21 cellular contexts compared by ENCODE assay signal in the genomic region with DNA sequence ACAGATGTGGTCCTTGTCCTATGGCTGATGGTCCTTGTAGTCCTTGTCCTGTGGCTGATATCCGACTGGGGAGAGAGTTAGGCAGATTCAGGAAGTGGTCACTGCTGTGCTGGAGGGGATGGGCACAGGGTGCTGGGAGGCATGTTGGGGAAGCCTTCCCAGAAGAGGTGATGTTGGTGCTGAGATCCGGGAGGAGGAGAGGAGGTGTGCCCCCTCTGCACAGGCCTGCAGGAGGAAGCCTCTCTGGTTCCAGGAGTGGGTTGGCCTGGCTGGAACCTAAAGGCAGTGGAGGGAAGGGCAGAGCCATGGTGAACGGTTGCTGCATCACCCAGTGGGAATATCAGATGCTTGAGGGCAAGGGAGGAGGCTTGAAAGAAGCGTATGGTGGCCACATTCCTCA.
"Had no signal": no experiment of that assay in that cellular context is flagged by ENCODE, and none has a peak within 500 bp of the region (broad histone marks: within the 10 kb centered on the region; RNA-seq: fewer than 3 reads in every experiment).

No MANE protein-coding gene starts in this region.

- H3K27ac Mint-ChIP-seq: activated CD4-positive, alpha-beta T cell treated with anti-CD3 and anti-CD28 coated beads for 36 hours; activated CD8-positive, alpha-beta memory T cell treated with anti-CD3 and anti-CD28 coated beads, Interleukin-2, amount 10 ng/mL, durations not matched to agents 7 days and 5 days; brain; endodermal cell; mesothelial cell of epicardium; T-helper 2 cell treated with Interferon-gamma antibody and Interleukin-4, amounts not matched to agents 5 μg/mL and 100 μg/mL, for 36 hours had no signal

- H3K4me1 Mint-ChIP-seq: activated CD8-positive, alpha-beta memory T cell treated with anti-CD3 and anti-CD28 coated beads, Interleukin-2, amount 10 ng/mL, durations not matched to agents 7 days and 5 days; brain; endodermal cell; mesothelial cell of epicardium had no signal

- H3K4me3 Mint-ChIP-seq: activated CD4-positive, alpha-beta T cell treated with anti-CD3 and anti-CD28 coated beads for 36 hours; activated CD8-positive, alpha-beta memory T cell treated with anti-CD3 and anti-CD28 coated beads, Interleukin-2, amount 10 ng/mL, durations not matched to agents 7 days and 5 days; brain; endodermal cell; mesothelial cell of epicardium; T-helper 2 cell treated with Interferon-gamma antibody and Interleukin-4, amounts not matched to agents 5 μg/mL and 100 μg/mL, for 36 hours had no signal

- H3K27me3 Mint-ChIP-seq: activated CD4-positive, alpha-beta T cell treated with anti-CD3 and anti-CD28 coated beads for 36 hours; activated CD8-positive, alpha-beta memory T cell treated with anti-CD3 and anti-CD28 coated beads, Interleukin-2, amount 10 ng/mL, durations not matched to agents 7 days and 5 days; brain had no signal

- ATAC-seq: activated CD4-positive, alpha-beta T cell treated with anti-CD3 and anti-CD28 coated beads for 36 hours; activated CD8-positive, alpha-beta memory T cell treated with anti-CD3 and anti-CD28 coated beads, Interleukin-2, amount 10 ng/mL, durations not matched to agents 7 days and 5 days; foreskin keratinocyte; left lobe of liver had no signal

- DNase-seq: activated CD4-positive, alpha-beta T cell treated with anti-CD3 and anti-CD28 coated beads for 36 hours; activated CD4-positive, alpha-beta T cell treated with anti-CD3 and anti-CD28 coated beads, Interleukin-2, amount 50 U/mL, for 48 hours; activated CD8-positive, alpha-beta memory T cell treated with anti-CD3 and anti-CD28 coated beads, Interleukin-2, amount 10 ng/mL, durations not matched to agents 7 days and 5 days; activated gamma-delta T cell; activated T-cell treated with anti-CD3 and anti-CD28 coated beads, Interleukin-2, amount 50 U/mL, for 1 hour; anterior cingulate cortex; central memory CD4-positive, alpha-beta T cell; foreskin keratinocyte; kidney; pancreas; sigmoid colon; SK-N-SH; spleen; stimulated activated CD4-positive, alpha-beta T cell treated with anti-CD3 and anti-CD28 coated beads, Interleukin-4, amount 100 ng/mL, for 4 hours; stimulated activated naive CD4-positive, alpha-beta T cell; substantia nigra had no signal
